ENCODE assay signal across 13 cellular contexts in genomic region chr17:73592531-73592961, GRCh38. TPM values are rescaled to one million over a fixed set of nuclear protein-coding genes. Genes with fewer than 3 reads are reported as not detected.
DNase-seq lines count a peak whose midpoint lies in the region; ATAC-seq and TF ChIP-seq lines count a peak whose summit lies in the region.
"Had no signal": no experiment of that assay in that cellular context is flagged by ENCODE, and none has a peak within 500 bp of the region (broad histone marks: within the 10 kb centered on the region; RNA-seq: fewer than 3 reads in every experiment).

No MANE protein-coding gene starts in this region.

- DNase-seq in activated CD4-positive, alpha-beta T cell treated with anti-CD3 and anti-CD28 coated beads for 48 hours: peak; percentile 30
- DNase-seq in activated CD4-positive, alpha-beta T cell treated with anti-CD3 and anti-CD28 coated beads, Interleukin-2, amount 50 U/mL, for 1 hour: no peak
- DNase-seq in activated CD8-positive, alpha-beta memory T cell treated with anti-CD3 and anti-CD28 coated beads, Interleukin-2, amount 50 U/mL, for 48 hours: peak; percentile 69
- DNase-seq in glutamatergic neuron (no peak), NCI-H345 treated with DMSO at 0.1 percent for 48 hours (lab: John Stamatoyannopoulos, UW; ENCODE audit: unreplicated experiment) (no peak), left lobe of liver (ENCODE audit: low spot score) (no peak), NCI-H1092 treated with DMSO at 0.1 percent for 48 hours (lab: John Stamatoyannopoulos, UW) (no peak)
- DNase-seq in stimulated activated naive CD8-positive, alpha-beta T cell treated with anti-CD3 and anti-CD28 coated beads, Interleukin-15, amount 100 ng/mL, for 72 hours: peak in 1 of 2 donors; percentile 15
- DNase-seq: mesenchymal stem cell, NCI-H446, thyroid gland had no signal

- peak overlapping the region; percentile 4 for H3K4me3 Mint-ChIP-seq in glutamatergic neuron (ENCODE audit: unreplicated experiment)
- H3K4me3 Mint-ChIP-seq in stimulated activated naive CD8-positive, alpha-beta T cell treated with anti-CD3 and anti-CD28 coated beads, Interleukin-15, amount 100 ng/mL, for 72 hours: peak overlapping the region; percentile 60 to 71
- H3K4me3 Mint-ChIP-seq: brain had no signal

- H3K27me3 Mint-ChIP-seq in glutamatergic neuron (ENCODE audit: unreplicated experiment): peaks cover 16% of the 10 kb centered on the region
- H3K27me3 Mint-ChIP-seq in stimulated activated naive CD8-positive, alpha-beta T cell treated with anti-CD3 and anti-CD28 coated beads, Interleukin-15, amount 100 ng/mL, for 72 hours: no peaks in the 10 kb centered on the region

- H3K9me3 Mint-ChIP-seq in glutamatergic neuron (ENCODE audit: unreplicated experiment): peaks cover 13% of the 10 kb centered on the region
- H3K9me3 Mint-ChIP-seq in stimulated activated naive CD8-positive, alpha-beta T cell treated with anti-CD3 and anti-CD28 coated beads, Interleukin-15, amount 100 ng/mL, for 72 hours: no peaks in the 10 kb centered on the region
- H3K9me3 Mint-ChIP-seq: brain had no signal

- no peak for TF ChIP-seq CTCF in glutamatergic neuron (IDR thresholded peaks at IDR 0.05; ENCODE audit: partially characterized antibody, unreplicated experiment)

- no peak overlapping the region for H3K27ac Mint-ChIP-seq in glutamatergic neuron (ENCODE audit: unreplicated experiment)
- peak overlapping the region in 1 of 2 donors; percentile 82 for H3K27ac Mint-ChIP-seq in stimulated activated naive CD8-positive, alpha-beta T cell treated with anti-CD3 and anti-CD28 coated beads, Interleukin-15, amount 100 ng/mL, for 72 hours

- no peaks in the 10 kb centered on the region for H3K36me3 Mint-ChIP-seq in glutamatergic neuron (ENCODE audit: unreplicated experiment)
- H3K36me3 Mint-ChIP-seq: brain had no signal

- no peak for ATAC-seq in stimulated activated naive CD8-positive, alpha-beta T cell treated with anti-CD3 and anti-CD28 coated beads, Interleukin-15, amount 100 ng/mL, for 72 hours
- no peak for ATAC-seq in left lobe of liver

- H3K4me1 Mint-ChIP-seq in glutamatergic neuron (ENCODE audit: low read depth, unreplicated experiment): peaks cover 42% of the 10 kb centered on the region
- H3K4me1 Mint-ChIP-seq in stimulated activated naive CD8-positive, alpha-beta T cell treated with anti-CD3 and anti-CD28 coated beads, Interleukin-15, amount 100 ng/mL, for 72 hours: peaks cover 72% of the 10 kb centered on the region

RNA-seq across cellular contexts. Expression of gene SDK2, which starts 51.7 kb away (rescaled TPM):
- total RNA-seq in glutamatergic neuron (ENCODE audit: unreplicated experiment) (12.3 TPM), left lobe of liver (0.15 TPM)
- total RNA-seq: endothelial cell of umbilical vein had no signal

Comparison
In these comparisons a context has a peak if more than half of its experiments do, and no peak if none do; other contexts are left out.
1. DNase-seq: peak in activated CD4-positive, alpha-beta T cell treated with anti-CD3 and anti-CD28 coated beads for 48 hours (single experiment) and activated CD8-positive, alpha-beta memory T cell treated with anti-CD3 and anti-CD28 coated beads, Interleukin-2, amount 50 U/mL, for 48 hours (single experiment); none in activated CD4-positive, alpha-beta T cell treated with anti-CD3 and anti-CD28 coated beads, Interleukin-2, amount 50 U/mL, for 1 hour (single experiment), glutamatergic neuron (single experiment), NCI-H345 treated with DMSO at 0.1 percent for 48 hours (single experiment), left lobe of liver (single experiment) and NCI-H1092 treated with DMSO at 0.1 percent for 48 hours (single experiment).
2. RNA of gene SDK2, which starts 51.7 kb away (total RNA-seq): 12.3 TPM in glutamatergic neuron (single experiment); 0.15 TPM in left lobe of liver (single experiment); every median in the first group is over 10 times any median in the second.